Comparison of ENCODE assay signal across 14 cellular contexts in genomic region chr2:102081600-102081999, GRCh38.
A peak's percentile ranks its signal among the peaks of the same experiment; 100 is the strongest.
DNase-seq lines count a peak whose midpoint lies in the region; ATAC-seq and TF ChIP-seq lines count a peak whose summit lies in the region.
"Had no signal": no experiment of that assay in that cellular context is flagged by ENCODE, and none has a peak within 500 bp of the region (broad histone marks: within the 10 kb centered on the region; RNA-seq: fewer than 3 reads in every experiment).

No MANE protein-coding gene starts in this region.

- H3K4me1 ChIP-seq in effector memory CD4-positive, alpha-beta T cell (ENCODE audit: control insufficient read depth, insufficient read depth, low read length, poor library complexity, severe bottlenecking), result peaks cover 23% of the 10 kb centered on the region
- H3K4me1 ChIP-seq in upper lobe of right lung, result peaks cover 24% of the 10 kb centered on the region
- H3K4me1 ChIP-seq: uterus had no signal

- no peak for DNase-seq in activated naive CD4-positive, alpha-beta T cell treated with anti-CD3 and anti-CD28 coated beads for 36 hours
- DNase-seq in NOMO-1 treated with DMSO at 0.1 percent for 48 hours (lab: John Stamatoyannopoulos, UW; ENCODE audit: unreplicated experiment), result peak; percentile 45
- no peak for DNase-seq in effector memory CD4-positive, alpha-beta T cell
- DNase-seq in upper lobe of right lung, result no peak
- DNase-seq in NCI-H128 (lab: John Stamatoyannopoulos, UW; ENCODE audit: unreplicated experiment), result no peak
- no peak for DNase-seq in NCI-H1436 treated with DMSO at 0.1 percent for 48 hours (lab: John Stamatoyannopoulos, UW)
- DNase-seq: activated effector memory CD4-positive, alpha-beta T cell treated with anti-CD3 and anti-CD28 coated beads, Interleukin-2, amount 50 U/mL, for 16 hours; anterior cingulate cortex; GOT3; NCI-H1048; uterus had no signal

- peak; percentile 21 for ATAC-seq in upper lobe of right lung
- ATAC-seq in HG03460 (IDR thresholded peaks at IDR 0.05; ENCODE audit: unreplicated experiment), result no peak

- H3K4me1 Mint-ChIP-seq in activated naive CD4-positive, alpha-beta T cell treated with anti-CD3 and anti-CD28 coated beads, Interleukin-2, amount 50 U/mL, for 24 hours, result peaks cover 76% of the 10 kb centered on the region
- peaks cover 60% of the 10 kb centered on the region for H3K4me1 Mint-ChIP-seq in activated naive CD4-positive, alpha-beta T cell treated with anti-CD3 and anti-CD28 coated beads for 36 hours (ENCODE audit: low read depth)

- H3K27me3 Mint-ChIP-seq in activated naive CD4-positive, alpha-beta T cell treated with anti-CD3 and anti-CD28 coated beads, Interleukin-2, amount 50 U/mL, for 24 hours, result no peaks in the 10 kb centered on the region
- H3K27me3 Mint-ChIP-seq in activated naive CD4-positive, alpha-beta T cell treated with anti-CD3 and anti-CD28 coated beads for 36 hours (ENCODE audit: low read depth), result no peaks in the 10 kb centered on the region

- no peaks in the 10 kb centered on the region for H3K36me3 ChIP-seq in effector memory CD4-positive, alpha-beta T cell (ENCODE audit: control insufficient read depth, insufficient read depth, low read length)
- H3K36me3 ChIP-seq in upper lobe of right lung, result no peaks in the 10 kb centered on the region
- H3K36me3 ChIP-seq: uterus had no signal

- intact Hi-C loops in activated naive CD4-positive, alpha-beta T cell treated with anti-CD3 and anti-CD28 coated beads for 36 hours (cut with micrococcal nuclease), result loop anchor here (5.0 kb wide), 2 partner anchors 336 to 364 kb away; no protein-coding TSS in a partner anchor
- intact Hi-C loops in upper lobe of right lung (cut with DNase I), result no loop called here

- peaks cover 12% of the 10 kb centered on the region for H3K9me3 Mint-ChIP-seq in activated naive CD4-positive, alpha-beta T cell treated with anti-CD3 and anti-CD28 coated beads, Interleukin-2, amount 50 U/mL, for 24 hours
- peaks cover 2% of the 10 kb centered on the region for H3K9me3 Mint-ChIP-seq in activated naive CD4-positive, alpha-beta T cell treated with anti-CD3 and anti-CD28 coated beads for 36 hours

- peak overlapping the region; percentile 67 for H3K27ac ChIP-seq in effector memory CD4-positive, alpha-beta T cell (ENCODE audit: insufficient read depth, low read length, poor library complexity, severe bottlenecking)
- H3K27ac ChIP-seq in upper lobe of right lung, result peak overlapping the region; percentile 72

- H3K27ac Mint-ChIP-seq in activated naive CD4-positive, alpha-beta T cell treated with anti-CD3 and anti-CD28 coated beads, Interleukin-2, amount 50 U/mL, for 24 hours, result peak overlapping the region; percentile 89
- no peak overlapping the region for H3K27ac Mint-ChIP-seq in activated naive CD4-positive, alpha-beta T cell treated with anti-CD3 and anti-CD28 coated beads for 36 hours

- H3K4me3 Mint-ChIP-seq in activated naive CD4-positive, alpha-beta T cell treated with anti-CD3 and anti-CD28 coated beads, Interleukin-2, amount 50 U/mL, for 24 hours, result no peak overlapping the region
- H3K4me3 Mint-ChIP-seq in activated naive CD4-positive, alpha-beta T cell treated with anti-CD3 and anti-CD28 coated beads for 36 hours, result no peak overlapping the region

- CTCF ChIA-PET in activated naive CD4-positive, alpha-beta T cell treated with anti-CD3 and anti-CD28 coated beads for 36 hours (lab: Charles Lee), result interaction anchor here (1.5 kb wide), 1 partner anchor 80 kb away, joined by 3 read pairs; no protein-coding TSS in a partner anchor

- no peak for TF ChIP-seq CTCF in upper lobe of right lung (IDR thresholded peaks at IDR 0.05)

- no peaks in the 10 kb centered on the region for H3K36me3 Mint-ChIP-seq in activated naive CD4-positive, alpha-beta T cell treated with anti-CD3 and anti-CD28 coated beads, Interleukin-2, amount 50 U/mL, for 24 hours
- H3K36me3 Mint-ChIP-seq in activated naive CD4-positive, alpha-beta T cell treated with anti-CD3 and anti-CD28 coated beads for 36 hours (ENCODE audit: low read depth), result no peaks in the 10 kb centered on the region

- no peaks in the 10 kb centered on the region for H3K9me3 ChIP-seq in effector memory CD4-positive, alpha-beta T cell (ENCODE audit: control insufficient read depth, low read length)
- no peaks in the 10 kb centered on the region for H3K9me3 ChIP-seq in upper lobe of right lung
- H3K9me3 ChIP-seq: uterus had no signal

- no peaks in the 10 kb centered on the region for H3K27me3 ChIP-seq in effector memory CD4-positive, alpha-beta T cell (replicated peaks; ENCODE audit: control insufficient read depth, insufficient read depth, low read length, poor library complexity, severe bottlenecking)
- H3K27me3 ChIP-seq in upper lobe of right lung, result no peaks in the 10 kb centered on the region
- H3K27me3 ChIP-seq: hepatocyte, uterus had no signal

- H3K4me3 ChIP-seq in effector memory CD4-positive, alpha-beta T cell (ENCODE audit: insufficient read depth, low read depth, low read length, poor library complexity, severe bottlenecking), result no peak overlapping the region
- H3K4me3 ChIP-seq in upper lobe of right lung, result no peak overlapping the region
- H3K4me3 ChIP-seq: hepatocyte, uterus had no signal
